Comparison of ENCODE assay signal across 9 cellular contexts in genomic region chr5:80184235-80185023, GRCh38.
DNase-seq lines count a peak whose midpoint lies in the region; ATAC-seq and TF ChIP-seq lines count a peak whose summit lies in the region.
"Had no signal": no experiment of that assay in that cellular context is flagged by ENCODE, and none has a peak within 500 bp of the region (broad histone marks: within the 10 kb centered on the region; RNA-seq: fewer than 3 reads in every experiment).

No MANE protein-coding gene starts in this region.

- H3K4me2 ChIP-seq in H9 (ENCODE audit: insufficient read depth, insufficient read length, low read length): peak overlapping the region; percentile 55

- peak overlapping the region; percentile 24 for H2BK12ac ChIP-seq in H9 (ENCODE audit: insufficient read length, low read depth, low read length)

- peaks cover 26% of the 10 kb centered on the region for H3K4me1 ChIP-seq in H9 (ENCODE audit: insufficient read depth, low read length)

- H2BK15ac ChIP-seq in H9 (ENCODE audit: low read depth, low read length): no peak overlapping the region

- H3T11ph ChIP-seq in H9 (ENCODE audit: low read length): peak overlapping the region; percentile 78

- H3K56ac ChIP-seq in H9 (ENCODE audit: insufficient read length, low read depth, low read length): peak overlapping the region; percentile 39

- H4K5ac ChIP-seq in H9 (ENCODE audit: insufficient read length, low read depth, low read length): peak overlapping the region; percentile 6

- H3K4me3 Mint-ChIP-seq in H9 (peak overlapping the region; percentile 18 to 39), glutamatergic neuron (ENCODE audit: unreplicated experiment) (no peak overlapping the region)

- peak overlapping the region; percentile 40 for H4K8ac ChIP-seq in H9 (replicated peaks; ENCODE audit: insufficient read length, low read depth, low read length)

- H4K20me1 ChIP-seq in H9 (ENCODE audit: control insufficient read depth, insufficient read depth, insufficient read length): no peaks in the 10 kb centered on the region

- H2AK5ac ChIP-seq in H9 (ENCODE audit: insufficient read length, low read length): no peak overlapping the region

- peak overlapping the region; percentile 70; the same call in 1 of the 2 replicates for H3K14ac ChIP-seq in H9 (ENCODE audit: insufficient read depth, low read length)

- no peak overlapping the region; the same call in 1 of the 2 replicates for H3K4ac ChIP-seq in H9 (ENCODE audit: low read depth, low read length)

- H3K9me3 ChIP-seq in H9 (ENCODE audit: control insufficient read depth, low read depth, low read length): no peaks in the 10 kb centered on the region

- H2BK120ac ChIP-seq in H9 (ENCODE audit: low read depth, low read length, poor library complexity, severe bottlenecking): peak overlapping the region; percentile 63

- no CpG with 5 or more reads among the region's 5 CpGs for WGBS in H9 (ENCODE audit: extremely low coverage, insufficient read length, low lambda C conversion rate)

- TF ChIP-seq CTCF in H9 (conservative IDR thresholded peaks at IDR 0.05) (no peak), RWPE1 (conservative IDR thresholded peaks at IDR 0.05; ENCODE audit: low read depth) (no peak), glutamatergic neuron (IDR thresholded peaks at IDR 0.05; ENCODE audit: partially characterized antibody, unreplicated experiment) (no peak)

- no peaks in the 10 kb centered on the region for H3K9me3 Mint-ChIP-seq in H9
- no peaks in the 10 kb centered on the region for H3K9me3 Mint-ChIP-seq in glutamatergic neuron (ENCODE audit: unreplicated experiment)

- H3K27ac ChIP-seq in H9 (ENCODE audit: insufficient read length, low read depth, low read length): peak overlapping the region; percentile 99
- H3K27ac ChIP-seq in RWPE1: peak overlapping the region; percentile 17; the same call in 1 of the 2 replicates

- no peaks in the 10 kb centered on the region for H3K27me3 Mint-ChIP-seq in H9 (ENCODE audit: low read depth)
- H3K27me3 Mint-ChIP-seq in glutamatergic neuron (ENCODE audit: unreplicated experiment): no peaks in the 10 kb centered on the region

- H4K91ac ChIP-seq in H9 (ENCODE audit: insufficient read length, low read depth, low read length): peak overlapping the region; percentile 15

- peak; percentile 59 for DNase-seq in Ammon's horn (ENCODE audit: low spot score)
- DNase-seq in H9: peak; percentile 80
- DNase-seq in RWPE1 (ENCODE audit: low spot score): peak; percentile 34
- DNase-seq in islet precursor cell: peak; percentile 78
- no peak for DNase-seq in HCEC 1CT
- DNase-seq in HEK293T (ENCODE audit: extremely low spot score): no peak
- DNase-seq in glutamatergic neuron: no peak
- DNase-seq: stimulated activated CD4-positive, alpha-beta T cell treated with anti-CD3 and anti-CD28 coated beads, Interleukin-2, amount 100 ng/mL, for 48 hours had no signal

- H3K4me1 Mint-ChIP-seq in H9: peaks cover 71 to 81% of the 10 kb centered on the region in 2 experiments
- peaks cover 27% of the 10 kb centered on the region for H3K4me1 Mint-ChIP-seq in glutamatergic neuron (ENCODE audit: low read depth, unreplicated experiment)

- peak overlapping the region; percentile 88 for H3K18ac ChIP-seq in H9 (ENCODE audit: insufficient read length, low read depth, low read length)

- ATAC-seq in GM19035 (IDR thresholded peaks at IDR 0.05; ENCODE audit: unreplicated experiment): no peak

- CTCF ChIA-PET in RWPE1 (lab: Yijun Ruan, JAX): no interaction called here
- CTCF ChIA-PET in HEK293T (lab: Yijun Ruan, JAX): no interaction called here

- H3K79me1 ChIP-seq in H9 (ENCODE audit: insufficient read depth, low read depth, low read length, poor library complexity, severe bottlenecking): no peaks in the 10 kb centered on the region

- no peak overlapping the region for H3K23ac ChIP-seq in H9 (ENCODE audit: insufficient read length, low read depth, low read length)

- H2AFZ ChIP-seq in H9 (ENCODE audit: low read length): no peak overlapping the region

- H3K23me2 ChIP-seq in H9 (ENCODE audit: insufficient read length, low read depth, low read length, poor library complexity, severe bottlenecking): no peaks in the 10 kb centered on the region

- no peaks in the 10 kb centered on the region for H3K27me3 ChIP-seq in H9 (ENCODE audit: insufficient read depth, low read length)

- peak overlapping the region; percentile 93 to 97 (median 96) for H3K27ac Mint-ChIP-seq in H9
- no peak overlapping the region for H3K27ac Mint-ChIP-seq in glutamatergic neuron (ENCODE audit: unreplicated experiment)

- H2BK5ac ChIP-seq in H9 (ENCODE audit: insufficient read length, low read length): peak overlapping the region; percentile 74

- POLR2A ChIA-PET in RWPE1 (lab: Yijun Ruan, JAX; ENCODE audit: low non-redundant PET) (no interaction called here), HEK293T (lab: Yijun Ruan, JAX) (no interaction called here)

- H3K36me3 Mint-ChIP-seq in H9 (ENCODE audit: insufficient read depth in 1 of 3, low read depth in 3 of 3) (peaks cover 0 to 3% (median 0%) of the 10 kb centered on the region in 3 experiments; a peak in 2 of 7 replicates), glutamatergic neuron (ENCODE audit: unreplicated experiment) (no peaks in the 10 kb centered on the region)

- H3K9ac ChIP-seq in H9 (ENCODE audit: extremely low read depth, insufficient read length, low read length): peak overlapping the region; percentile 39

- H3K79me2 ChIP-seq in H9 (ENCODE audit: insufficient read depth, low read length): peaks cover 10% of the 10 kb centered on the region; the same call in 1 of the 2 replicates

- H2BK20ac ChIP-seq in H9 (ENCODE audit: low read depth, low read length, poor library complexity, severe bottlenecking): no peak overlapping the region

TF ChIP-seq in HEK293T, 16 proteins besides CTCF, POLR2A, EP300 and RAD21:
- TF ChIP-seq LEF1 (IDR thresholded peaks at IDR 0.05; ENCODE audit: borderline replicate concordance): no peak
- TF ChIP-seq FOXM1 (IDR thresholded peaks at IDR 0.05; ENCODE audit: borderline replicate concordance): no peak
- no peak for TF ChIP-seq ARNT (IDR thresholded peaks at IDR 0.05)
- TF ChIP-seq TARDBP (IDR thresholded peaks at IDR 0.05): no peak
- no peak for TF ChIP-seq SP1 (IDR thresholded peaks at IDR 0.05)
- no peak for TF ChIP-seq PKNOX1 (IDR thresholded peaks at IDR 0.05)
- no peak for TF ChIP-seq NFRKB (IDR thresholded peaks at IDR 0.05)
- TF ChIP-seq FOXK2 (IDR thresholded peaks at IDR 0.05): no peak
- TF ChIP-seq ELF4 (IDR thresholded peaks at IDR 0.05): no peak
- TF ChIP-seq HDGF (IDR thresholded peaks at IDR 0.05; ENCODE audit: borderline replicate concordance): no peak
- no peak for TF ChIP-seq CTBP1 (IDR thresholded peaks at IDR 0.05; ENCODE audit: borderline replicate concordance)
- TF ChIP-seq FOXA1 (IDR thresholded peaks at IDR 0.05): no peak
- TF ChIP-seq L3MBTL2 (conservative IDR thresholded peaks at IDR 0.05): no peak
- TF ChIP-seq SUZ12 (IDR thresholded peaks at IDR 0.05): no peak
- no peak for TF ChIP-seq BHLHE40 (IDR thresholded peaks at IDR 0.05; ENCODE audit: borderline replicate concordance)
- no peak for TF ChIP-seq ZNF384 (IDR thresholded peaks at IDR 0.05)

Comparison
In these comparisons a context has a peak if more than half of its experiments do, and no peak if none do; other contexts are left out.
1. DNase-seq: peak in Ammon's horn (single experiment), H9 (single experiment), RWPE1 (single experiment) and islet precursor cell (single experiment); none in HCEC 1CT (single experiment), HEK293T (single experiment) and glutamatergic neuron (single experiment).